25 cellular contexts compared by ENCODE assay signal in the genomic region with DNA sequence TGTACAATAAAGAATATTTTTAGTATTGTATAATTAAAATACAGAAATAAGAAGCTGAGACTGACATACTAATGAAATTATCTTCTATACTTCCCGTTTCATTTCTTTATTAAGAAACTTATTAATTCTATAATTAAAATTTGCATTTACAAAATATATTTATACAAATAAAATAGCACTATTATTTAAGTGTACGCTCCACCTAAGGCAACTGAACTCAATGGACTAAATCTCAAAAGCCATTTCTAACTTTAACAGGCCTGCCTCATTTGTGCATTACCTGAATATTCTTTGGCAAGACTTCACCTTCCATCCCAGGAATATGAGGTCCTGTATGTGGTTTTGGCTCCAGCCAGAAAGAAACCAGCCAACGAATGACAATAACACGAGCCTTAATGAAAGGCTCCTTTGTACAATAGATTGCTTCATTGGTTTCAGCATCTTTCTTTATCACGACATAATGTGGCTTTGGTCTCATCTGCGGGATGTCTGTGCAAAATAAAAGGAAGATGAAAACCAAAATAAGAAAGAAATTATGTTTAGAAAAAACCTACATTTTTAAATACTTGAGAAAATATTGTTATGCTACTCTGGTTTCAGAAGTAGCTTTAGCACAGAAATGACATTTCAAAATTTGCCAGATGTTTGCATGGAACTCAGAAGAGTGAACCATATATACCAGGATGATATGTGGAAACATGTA.
"Had no signal": no experiment of that assay in that cellular context is flagged by ENCODE, and none has a peak within 500 bp of the region (broad histone marks: within the 10 kb centered on the region; RNA-seq: fewer than 3 reads in every experiment).

No MANE protein-coding gene starts in this region.

- H3K4me1 ChIP-seq: gastroesophageal sphincter, heart right ventricle, lower lobe of right lung, right atrium auricular region had no signal

- H3K27me3 ChIP-seq: gastroesophageal sphincter, heart right ventricle, right atrium auricular region, stomach had no signal

- H3K4me3 Mint-ChIP-seq: activated B cell treated with CpG ODN at 0.5 μM for 24 hours; activated CD4-positive, alpha-beta memory T cell treated with anti-CD3 and anti-CD28 coated beads for 36 hours; activated CD8-positive, alpha-beta memory T cell treated with anti-CD3 and anti-CD28 coated beads, Interleukin-2, amount 10 ng/mL, durations not matched to agents 7 days and 5 days; brain; mesothelial cell of epicardium; nephron progenitor cell had no signal

- H3K9me3 ChIP-seq: gastroesophageal sphincter, lower lobe of right lung, right atrium auricular region, stomach had no signal

- H3K4me1 Mint-ChIP-seq: activated B cell treated with CpG ODN at 0.5 μM for 24 hours; activated CD8-positive, alpha-beta memory T cell treated with anti-CD3 and anti-CD28 coated beads, Interleukin-2, amount 10 ng/mL, durations not matched to agents 7 days and 5 days; nephron progenitor cell had no signal

- DNase-seq: activated B cell treated with CpG ODN at 0.5 μM for 24 hours; activated CD4-positive, alpha-beta memory T cell treated with anti-CD3 and anti-CD28 coated beads for 36 hours; activated CD4-positive, alpha-beta T cell treated with anti-CD3 and anti-CD28 coated beads for 4 hours; activated CD8-positive, alpha-beta memory T cell treated with anti-CD3 and anti-CD28 coated beads, Interleukin-2, amount 10 ng/mL, durations not matched to agents 7 days and 5 days; activated naive CD4-positive, alpha-beta T cell treated with Interleukin-2 at 50 U/mL for 16 hours; anterior cingulate cortex; central memory CD4-positive, alpha-beta T cell; effector CD4-positive, alpha-beta T cell; heart right ventricle; lower lobe of right lung; nephron progenitor cell; occipital lobe; stimulated activated CD4-positive, alpha-beta T cell treated with anti-CD3 and anti-CD28 coated beads, Interleukin-15, amount 100 ng/mL, for 24 hours; stimulated activated CD4-positive, alpha-beta T cell treated with anti-CD3 and anti-CD28 coated beads, Interleukin-2, amount 100 ng/mL, for 48 hours; stomach; SW 1271; T-helper 2 cell had no signal

- H3K27ac ChIP-seq: coronary artery, gastroesophageal sphincter, heart right ventricle, lower lobe of right lung, right atrium auricular region, skin epidermis, stomach had no signal

- H3K27ac Mint-ChIP-seq: activated B cell treated with CpG ODN at 0.5 μM for 24 hours; activated CD4-positive, alpha-beta memory T cell treated with anti-CD3 and anti-CD28 coated beads for 36 hours; activated CD8-positive, alpha-beta memory T cell treated with anti-CD3 and anti-CD28 coated beads, Interleukin-2, amount 10 ng/mL, durations not matched to agents 7 days and 5 days; brain; mesothelial cell of epicardium; nephron progenitor cell; progenitor cell of endocrine pancreas had no signal

- FAIRE-seq: TTC549 had no signal

- H3K27me3 Mint-ChIP-seq: activated B cell treated with CpG ODN at 0.5 μM for 24 hours; activated CD4-positive, alpha-beta memory T cell treated with anti-CD3 and anti-CD28 coated beads for 36 hours; activated CD8-positive, alpha-beta memory T cell treated with anti-CD3 and anti-CD28 coated beads, Interleukin-2, amount 10 ng/mL, durations not matched to agents 7 days and 5 days; brain; progenitor cell of endocrine pancreas had no signal

- H3K9me3 Mint-ChIP-seq: activated B cell treated with CpG ODN at 0.5 μM for 24 hours; activated CD4-positive, alpha-beta memory T cell treated with anti-CD3 and anti-CD28 coated beads for 36 hours; brain; nephron progenitor cell had no signal

- ATAC-seq: activated CD8-positive, alpha-beta memory T cell treated with anti-CD3 and anti-CD28 coated beads, Interleukin-2, amount 10 ng/mL, durations not matched to agents 7 days and 5 days; gastroesophageal sphincter; heart right ventricle; lower lobe of right lung had no signal

- H3K4me3 ChIP-seq: coronary artery, gastroesophageal sphincter, heart right ventricle, lower lobe of right lung, right atrium auricular region, skin epidermis, stomach had no signal
